9 cellular contexts compared by ENCODE assay signal in the genomic region with DNA sequence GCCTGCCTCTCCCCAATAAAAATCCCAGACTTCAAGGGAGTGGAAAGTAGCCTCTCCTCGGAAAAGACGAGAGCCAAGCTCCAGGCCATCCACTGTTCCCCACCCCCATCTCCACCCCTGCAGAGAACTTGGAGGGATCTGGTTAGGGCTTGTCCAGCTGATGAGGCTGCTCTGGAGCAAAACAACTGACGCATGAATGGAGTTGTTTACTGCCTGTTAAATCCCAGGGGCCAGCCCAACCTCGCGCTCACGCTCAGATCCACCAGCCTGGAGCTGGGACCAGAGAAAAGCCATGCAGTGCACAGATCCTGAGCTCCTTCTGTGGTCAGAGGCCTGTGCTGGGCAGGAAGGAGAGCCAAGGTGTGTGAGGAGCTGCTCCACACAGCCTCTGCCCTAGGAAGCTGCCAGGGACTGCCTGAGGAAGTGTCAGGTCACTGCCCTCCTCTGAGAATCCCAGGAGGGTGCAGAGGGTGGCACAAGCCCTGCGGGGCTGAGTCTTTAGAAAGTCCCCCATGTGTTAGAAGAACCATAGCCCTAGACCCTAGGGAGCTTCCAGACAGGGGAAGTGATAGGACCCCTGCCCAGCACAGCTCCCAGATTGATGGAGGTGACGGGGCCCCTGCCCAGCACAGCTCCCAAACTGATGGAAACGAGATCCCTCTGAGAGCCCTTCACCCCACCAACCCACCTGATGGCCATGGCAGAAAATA.
DNase-seq lines count a peak whose midpoint lies in the region; ATAC-seq lines count a peak whose summit lies in the region.
"Had no signal": no experiment of that assay in that cellular context is flagged by ENCODE, and none has a peak within 500 bp of the region (broad histone marks: within the 10 kb centered on the region; RNA-seq: fewer than 3 reads in every experiment).

No MANE protein-coding gene starts in this region.

- WGBS in adipose tissue, 3 donors, result 51 to 77% (median 52%) methylated on average over 9 of the region's 9 CpGs

- intact Hi-C loops in cardiac septum (cut with DNase I), result no loop called here

- ATAC-seq in HG02938 (IDR thresholded peaks at IDR 0.05; ENCODE audit: unreplicated experiment) (no peak), GM21423 (IDR thresholded peaks at IDR 0.05; ENCODE audit: unreplicated experiment) (no peak), HG03354 (IDR thresholded peaks at IDR 0.05; ENCODE audit: poor library complexity, severe bottlenecking, unreplicated experiment) (no peak)

- H3K27ac ChIP-seq in adipose tissue (ENCODE audit: low read depth, low read length), result peak overlapping the region; percentile 13

- DNase-seq in Daoy (ENCODE audit: low read depth) (peak; percentile 32), cardiac septum (ENCODE audit: low spot score) (peak; percentile 84), putamen (ENCODE audit: low spot score) (peak; percentile 91), T-helper 9 cell (no peak)
- DNase-seq: NCI-H1092 had no signal
